18 cellular contexts compared by ENCODE assay signal in genomic region chr2:199994296-199994695, GRCh38. TPM values are rescaled to one million over a fixed set of nuclear protein-coding genes. Genes with fewer than 3 reads are reported as not detected.
DNase-seq lines count a peak whose midpoint lies in the region; ATAC-seq, FAIRE-seq and TF ChIP-seq lines count a peak whose summit lies in the region.
"Had no signal": no experiment of that assay in that cellular context is flagged by ENCODE, and none has a peak within 500 bp of the region (broad histone marks: within the 10 kb centered on the region; RNA-seq: fewer than 3 reads in every experiment).

No MANE protein-coding gene starts in this region.

- H3K4me1 ChIP-seq in DND-41 (ENCODE audit: insufficient read depth, low read length) = no peaks in the 10 kb centered on the region
- H3K4me1 ChIP-seq in esophagus muscularis mucosa = peaks cover 0 to 4% (median 0%) of the 10 kb centered on the region in 4 donors
- H3K4me1 ChIP-seq: HAP-1 had no signal

- H3K4me3 ChIP-seq in DND-41 (ENCODE audit: low read depth in 1 of 2, low read length in 2 of 2) (no peak overlapping the region), esophagus muscularis mucosa (no peak overlapping the region)
- H3K4me3 ChIP-seq: GM23248, HAP-1 had no signal

- intact Hi-C loops in esophagus muscularis mucosa (cut with DNase I) = no loop called here
- intact Hi-C loops in activated CD4-positive, alpha-beta memory T cell treated with anti-CD3 and anti-CD28 coated beads for 36 hours (cut with micrococcal nuclease) = no loop called here

- no peaks in the 10 kb centered on the region for H3K4me1 Mint-ChIP-seq in activated CD4-positive, alpha-beta memory T cell treated with anti-CD3 and anti-CD28 coated beads for 36 hours (ENCODE audit: low read depth)

- TF ChIP-seq POLR2A in esophagus muscularis mucosa (IDR thresholded peaks at IDR 0.05; ENCODE audit: low read depth) = no peak

- ATAC-seq in DND-41 (ENCODE audit: insufficient read depth, low read depth) = 0 out of 3 replicates have a peak, but pooled peaks have one; percentile 50
- ATAC-seq in HG02840 (IDR thresholded peaks at IDR 0.05; ENCODE audit: low FRiP score, unreplicated experiment) = no peak
- ATAC-seq in GM18867 (IDR thresholded peaks at IDR 0.05; ENCODE audit: unreplicated experiment) = no peak
- ATAC-seq: CD8-positive, alpha-beta T cell had no signal

- H3K9me3 Mint-ChIP-seq in activated CD4-positive, alpha-beta memory T cell treated with anti-CD3 and anti-CD28 coated beads for 36 hours = no peaks in the 10 kb centered on the region
- H3K9me3 Mint-ChIP-seq: CD8-positive, alpha-beta T cell had no signal

- H3K9ac ChIP-seq in DND-41 (ENCODE audit: low read depth, low read length) = no peak overlapping the region
- H3K9ac ChIP-seq: GM23248 had no signal

- WGBS in esophagus muscularis mucosa = 95% methylated on average over 2 of the region's 2 CpGs

- H2AFZ ChIP-seq in DND-41 (ENCODE audit: low read depth, low read length) = no peak overlapping the region
- H2AFZ ChIP-seq: GM23248 had no signal

- no peak for TF ChIP-seq CTCF in AG09319 (IDR thresholded peaks at IDR 0.05; ENCODE audit: low read depth, low read length)
- TF ChIP-seq CTCF in DND-41 (IDR thresholded peaks at IDR 0.05; ENCODE audit: borderline replicate concordance, extremely low read depth, low read length, poor library complexity, severe bottlenecking) = no peak
- no peak for TF ChIP-seq CTCF in esophagus muscularis mucosa (IDR thresholded peaks at IDR 0.05)

- H3K4me2 ChIP-seq in DND-41 (ENCODE audit: insufficient read depth, low read length) = no peak overlapping the region

- H4K20me1 ChIP-seq in DND-41 (ENCODE audit: insufficient read depth, low read length) = no peaks in the 10 kb centered on the region

- H3K27ac Mint-ChIP-seq in activated CD4-positive, alpha-beta memory T cell treated with anti-CD3 and anti-CD28 coated beads for 36 hours = no peak overlapping the region
- H3K27ac Mint-ChIP-seq: CD8-positive, alpha-beta T cell had no signal

- H3K27me3 ChIP-seq in DND-41 (ENCODE audit: insufficient read depth, low read length, poor library complexity) = no peaks in the 10 kb centered on the region
- no peaks in the 10 kb centered on the region for H3K27me3 ChIP-seq in esophagus muscularis mucosa

- H3K36me3 ChIP-seq in DND-41 (ENCODE audit: insufficient read depth, low read length) = no peaks in the 10 kb centered on the region
- no peaks in the 10 kb centered on the region for H3K36me3 ChIP-seq in esophagus muscularis mucosa
- H3K36me3 ChIP-seq: HAP-1 had no signal

- no peak overlapping the region for H3K27ac ChIP-seq in DND-41 (ENCODE audit: low read length)
- no peak overlapping the region for H3K27ac ChIP-seq in esophagus muscularis mucosa (replicated peaks in 1 of 4)
- H3K27ac ChIP-seq: GM23248 had no signal

- H3K27me3 Mint-ChIP-seq in activated CD4-positive, alpha-beta memory T cell treated with anti-CD3 and anti-CD28 coated beads for 36 hours = no peaks in the 10 kb centered on the region

- TF ChIP-seq EP300 in esophagus muscularis mucosa (IDR thresholded peaks at IDR 0.05) = no peak

- H3K9me3 ChIP-seq in DND-41 (ENCODE audit: insufficient read depth, low read length, severe bottlenecking) (no peaks in the 10 kb centered on the region), esophagus muscularis mucosa (no peaks in the 10 kb centered on the region)
- H3K9me3 ChIP-seq: HAP-1 had no signal

- H3K4me3 Mint-ChIP-seq in activated CD4-positive, alpha-beta memory T cell treated with anti-CD3 and anti-CD28 coated beads for 36 hours = no peak overlapping the region
- H3K4me3 Mint-ChIP-seq: CD8-positive, alpha-beta T cell had no signal

- FAIRE-seq in islet of Langerhans (lab: Jason Lieb, UNC) = peak; percentile 51
- FAIRE-seq: G401.6, GM12891 had no signal

- no peaks in the 10 kb centered on the region for H3K79me2 ChIP-seq in DND-41 (ENCODE audit: insufficient read depth, low read length)

- CTCF ChIA-PET in activated CD4-positive, alpha-beta memory T cell treated with anti-CD3 and anti-CD28 coated beads for 36 hours (lab: Charles Lee) = interaction anchor here (3.4 kb wide), 1 partner anchor 9 kb away, joined by 13 read pairs; no protein-coding TSS in a partner anchor

- peak; percentile 31 for DNase-seq in AG09319 (ENCODE audit: extremely low read depth, low read depth)
- no peak for DNase-seq in DND-41
- peak; percentile 79 for DNase-seq in esophagus muscularis mucosa (ENCODE audit: extremely low spot score)
- DNase-seq in T-helper 9 cell = no peak
- no peak for DNase-seq in activated CD4-positive, alpha-beta memory T cell treated with anti-CD3 and anti-CD28 coated beads for 36 hours
- DNase-seq: AML-193; Calu3; CD8-positive, alpha-beta T cell; DMS53; GM23248; Karpas-422; KBM-7 had no signal

- no peaks in the 10 kb centered on the region for H3K36me3 Mint-ChIP-seq in activated CD4-positive, alpha-beta memory T cell treated with anti-CD3 and anti-CD28 coated beads for 36 hours
- H3K36me3 Mint-ChIP-seq: CD8-positive, alpha-beta T cell had no signal

- POLR2A ChIA-PET in activated CD4-positive, alpha-beta memory T cell treated with anti-CD3 and anti-CD28 coated beads for 36 hours (lab: Charles Lee) = no interaction called here

RNA-seq across cellular contexts. Expression of gene MAIP1, which starts 38.9 kb away (rescaled TPM):
- 10 to 100 TPM in 3 of 4 donors, 1 to 10 TPM in 1; 8.3 to 28.1 (median 14.7) TPM for total RNA-seq in esophagus muscularis mucosa
- total RNA-seq in activated CD4-positive, alpha-beta memory T cell treated with anti-CD3 and anti-CD28 coated beads for 36 hours = 10 to 100 TPM; 26.0 to 29.3 TPM

RNA-seq across cellular contexts. Expression of gene TYW5, which starts 39.0 kb away (rescaled TPM):
- 1 to 10 TPM; 3.5 to 7.5 (median 4.3) TPM for total RNA-seq in esophagus muscularis mucosa
- total RNA-seq in activated CD4-positive, alpha-beta memory T cell treated with anti-CD3 and anti-CD28 coated beads for 36 hours = 1 to 10 TPM; 8.9 to 9.8 TPM

Comparison
In these comparisons a context has a peak if more than half of its experiments do, and no peak if none do; other contexts are left out.
1. DNase-seq: peak in AG09319 (single experiment) and esophagus muscularis mucosa (single experiment); none in DND-41 (single experiment), T-helper 9 cell (single experiment) and activated CD4-positive, alpha-beta memory T cell treated with anti-CD3 and anti-CD28 coated beads for 36 hours (single experiment).